In the genomic region with DNA sequence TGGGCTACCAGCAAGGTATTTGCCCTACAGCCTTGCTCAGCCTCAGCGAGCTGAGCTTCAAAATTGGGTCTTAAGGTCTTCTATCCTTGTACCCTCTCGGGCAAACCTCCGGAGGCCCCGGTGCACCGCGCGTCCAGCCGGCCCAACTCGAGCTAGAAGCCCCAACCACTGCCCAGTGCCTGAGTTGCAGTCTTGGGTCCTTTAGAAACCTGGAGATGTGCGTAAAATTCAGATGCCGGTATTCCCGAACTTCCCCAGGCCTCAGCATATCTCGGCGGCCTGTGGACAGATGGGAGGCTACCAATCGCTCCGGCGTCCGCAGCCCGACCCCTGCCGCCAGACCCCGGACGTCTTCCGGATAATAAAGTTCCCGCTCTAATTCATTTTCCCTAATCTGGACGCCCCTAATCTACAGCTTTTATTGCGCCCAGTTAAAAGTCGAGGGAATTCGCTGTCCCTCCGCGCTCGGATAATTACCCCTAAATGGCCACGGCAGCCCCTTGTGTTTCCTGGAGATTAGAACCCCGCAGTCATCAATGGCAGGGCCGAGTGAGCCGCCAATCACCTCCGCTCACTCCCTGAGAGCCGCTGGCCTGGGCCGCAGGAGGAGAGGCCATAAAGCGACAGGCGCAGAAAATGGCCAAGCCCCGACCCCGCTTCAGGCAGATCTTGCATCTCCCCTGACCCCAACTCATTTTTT, we compare ENCODE assay signal across 21 cellular contexts. TPM values are rescaled to one million over a fixed set of nuclear protein-coding genes. Genes with fewer than 3 reads are reported as not detected.
DNase-seq lines count a peak whose midpoint lies in the region; ATAC-seq and TF ChIP-seq lines count a peak whose summit lies in the region.
"Had no signal": no experiment of that assay in that cellular context is flagged by ENCODE, and none has a peak within 500 bp of the region (broad histone marks: within the 10 kb centered on the region; RNA-seq: fewer than 3 reads in every experiment).

No MANE protein-coding gene starts in this region.

- H3K9me3 Mint-ChIP-seq in CD4-positive, CD25-positive, alpha-beta regulatory T cell, result peaks cover 0 to 8% (median 0%) of the 10 kb centered on the region in 7 donors
- H3K9me3 Mint-ChIP-seq in GM23338 (peaks cover 12% of the 10 kb centered on the region), endodermal cell (no peaks in the 10 kb centered on the region)
- no peaks in the 10 kb centered on the region for H3K9me3 Mint-ChIP-seq in natural killer cell treated with Interleukin-12 subunit alpha and Interleukin-12 subunit beta and Interleukin-15 and Interleukin-18, amount 100 ng/mL, for 72 hours

- no peak overlapping the region for H3K27ac ChIP-seq in CD4-positive, CD25-positive, alpha-beta regulatory T cell (ENCODE audit: insufficient read depth, low read length, poor library complexity, severe bottlenecking)
- H3K27ac ChIP-seq in GM23338 (ENCODE audit: low read depth) (no peak overlapping the region), endodermal cell (ENCODE audit: low read depth, low read length) (no peak overlapping the region), left ventricle myocardium inferior (replicated peaks) (no peak overlapping the region)
- H3K27ac ChIP-seq: gastroesophageal sphincter, SJCRH30 had no signal

- peaks cover 51% of the 10 kb centered on the region for H3K4me1 ChIP-seq in CD4-positive, CD25-positive, alpha-beta regulatory T cell (ENCODE audit: control insufficient read depth, insufficient read depth, low read length, poor library complexity, severe bottlenecking)
- H3K4me1 ChIP-seq in GM23338 (ENCODE audit: insufficient read depth) (peaks cover 54% of the 10 kb centered on the region), endodermal cell (ENCODE audit: control insufficient read depth, insufficient read depth, low read length) (peaks cover 5% of the 10 kb centered on the region), left ventricle myocardium inferior (peaks cover 84% of the 10 kb centered on the region)
- H3K4me1 ChIP-seq: SJCRH30 had no signal

- peak overlapping the region in 1 of 3 donors; percentile 63 for H3K27ac Mint-ChIP-seq in CD4-positive, CD25-positive, alpha-beta regulatory T cell
- no peak overlapping the region for H3K27ac Mint-ChIP-seq in GM23338
- H3K27ac Mint-ChIP-seq in endodermal cell, result no peak overlapping the region
- peak overlapping the region in 1 of 2 donors; percentile 69 for H3K27ac Mint-ChIP-seq in natural killer cell treated with Interleukin-12 subunit alpha and Interleukin-12 subunit beta and Interleukin-15 and Interleukin-18, amount 100 ng/mL, for 72 hours

- H3K9me3 ChIP-seq in CD4-positive, CD25-positive, alpha-beta regulatory T cell (ENCODE audit: control insufficient read depth in 2 of 2, low read length in 2 of 2), result no peaks in the 10 kb centered on the region
- H3K9me3 ChIP-seq in endodermal cell (ENCODE audit: control insufficient read depth, low read length), result no peaks in the 10 kb centered on the region
- H3K9me3 ChIP-seq in left ventricle myocardium inferior (replicated peaks), result no peaks in the 10 kb centered on the region
- H3K9me3 ChIP-seq: SJCRH30 had no signal

- H3K36me3 Mint-ChIP-seq in CD4-positive, CD25-positive, alpha-beta regulatory T cell, result no peaks in the 10 kb centered on the region
- H3K36me3 Mint-ChIP-seq in GM23338 (ENCODE audit: low read depth) (no peaks in the 10 kb centered on the region), endodermal cell (ENCODE audit: low read depth) (no peaks in the 10 kb centered on the region)
- no peaks in the 10 kb centered on the region for H3K36me3 Mint-ChIP-seq in natural killer cell treated with Interleukin-12 subunit alpha and Interleukin-12 subunit beta and Interleukin-15 and Interleukin-18, amount 100 ng/mL, for 72 hours

- peaks cover 26% of the 10 kb centered on the region for H3K27me3 ChIP-seq in CD4-positive, CD25-positive, alpha-beta regulatory T cell (ENCODE audit: control insufficient read depth, insufficient read depth, low read length)
- H3K27me3 ChIP-seq in GM23338 (ENCODE audit: insufficient read depth) (peaks cover 96% of the 10 kb centered on the region), endodermal cell (ENCODE audit: control insufficient read depth, insufficient read depth, low read length, poor library complexity, severe bottlenecking) (peaks cover 97% of the 10 kb centered on the region), left ventricle myocardium inferior (ENCODE audit: low read depth) (peaks cover 99% of the 10 kb centered on the region)

- H3K4me3 ChIP-seq in CD4-positive, CD25-positive, alpha-beta regulatory T cell (ENCODE audit: low read depth, low read length), result no peak overlapping the region
- H3K4me3 ChIP-seq in GM23338 (0 out of 2 replicates have a peak overlapping the region, but pooled peaks have one; percentile 10), endodermal cell (ENCODE audit: low read length) (no peak overlapping the region), left ventricle myocardium inferior (no peak overlapping the region)
- H3K4me3 ChIP-seq: gastroesophageal sphincter had no signal

- peaks cover 13 to 66% (median 34%) of the 10 kb centered on the region in 4 donors for H3K4me1 Mint-ChIP-seq in CD4-positive, CD25-positive, alpha-beta regulatory T cell
- H3K4me1 Mint-ChIP-seq in GM23338, result peaks cover 55% of the 10 kb centered on the region
- H3K4me1 Mint-ChIP-seq in endodermal cell, result peaks cover 47% of the 10 kb centered on the region
- peaks cover 38 to 49% of the 10 kb centered on the region in 2 donors for H3K4me1 Mint-ChIP-seq in natural killer cell treated with Interleukin-12 subunit alpha and Interleukin-12 subunit beta and Interleukin-15 and Interleukin-18, amount 100 ng/mL, for 72 hours (ENCODE audit: low read depth in 2 of 2)

- 3 to 8% methylated on average over 18 to 42 of the region's 42 CpGs for WGBS in endodermal cell (ENCODE audit: insufficient coverage in 1 of 2, insufficient read length in 1 of 2), 2 experiments

- no peak for DNase-seq in CD4-positive, CD25-positive, alpha-beta regulatory T cell
- peak; percentile 51 for DNase-seq in GM23338 (ENCODE audit: low spot score)
- peak; percentile 77 for DNase-seq in endodermal cell
- DNase-seq in natural killer cell treated with Interleukin-12 subunit alpha and Interleukin-12 subunit beta and Interleukin-15 and Interleukin-18, amount 100 ng/mL, for 72 hours (ENCODE audit: low spot score), result no peak
- DNase-seq in NAMALWA (ENCODE audit: low spot score), result no peak
- no peak for DNase-seq in left ventricle myocardium inferior
- no peak for DNase-seq in stimulated activated CD4-positive, alpha-beta T cell treated with anti-CD3 and anti-CD28 coated beads, Interleukin-12 subunit alpha, Interleukin-12 subunit beta, amount 100 ng/mL, for 4 hours
- DNase-seq: COR-L47; dermis blood vessel endothelial cell; EL; HCEC 1CT; NCI-H1105; OCI-M1; SJCRH30; stimulated activated CD4-positive, alpha-beta T cell treated with anti-CD3 and anti-CD28 coated beads, Interleukin-4, amount 100 ng/mL, for 1 hour; substantia nigra; T-helper 9 cell had no signal

- peak overlapping the region; percentile 11 to 92 (median 54) for H3K4me3 Mint-ChIP-seq in CD4-positive, CD25-positive, alpha-beta regulatory T cell
- H3K4me3 Mint-ChIP-seq in GM23338, result peak overlapping the region; percentile 55
- peak overlapping the region; percentile 29 for H3K4me3 Mint-ChIP-seq in endodermal cell
- H3K4me3 Mint-ChIP-seq in natural killer cell treated with Interleukin-12 subunit alpha and Interleukin-12 subunit beta and Interleukin-15 and Interleukin-18, amount 100 ng/mL, for 72 hours, result peak overlapping the region; percentile 16

- ATAC-seq in CD4-positive, CD25-positive, alpha-beta regulatory T cell (ENCODE audit: low read depth in 2 of 2), result no peak
- ATAC-seq in GM23338 (no peak), GM18502 (IDR thresholded peaks at IDR 0.05; ENCODE audit: poor library complexity, unreplicated experiment) (no peak)
- no peak for ATAC-seq in natural killer cell treated with Interleukin-12 subunit alpha and Interleukin-12 subunit beta and Interleukin-15 and Interleukin-18, amount 100 ng/mL, for 72 hours
- ATAC-seq: activated naive CD4-positive, alpha-beta T cell treated with anti-CD3 and anti-CD28 coated beads, Interleukin-2, amount 50 U/mL, for 72 hours; gastroesophageal sphincter; left lobe of liver had no signal

- H3K9ac ChIP-seq in endodermal cell (ENCODE audit: extremely low read depth, low read length, poor library complexity, severe bottlenecking), result no peak overlapping the region

- H3K36me3 ChIP-seq in CD4-positive, CD25-positive, alpha-beta regulatory T cell (ENCODE audit: control insufficient read depth, insufficient read depth, low read length), result no peaks in the 10 kb centered on the region
- H3K36me3 ChIP-seq in GM23338 (ENCODE audit: insufficient read depth) (no peaks in the 10 kb centered on the region), endodermal cell (ENCODE audit: control insufficient read depth, insufficient read depth, low read length) (no peaks in the 10 kb centered on the region), left ventricle myocardium inferior (peaks cover 5% of the 10 kb centered on the region)

- no peak for TF ChIP-seq CTCF in GM23338 (conservative IDR thresholded peaks at IDR 0.05; ENCODE audit: low read depth in 2 of 2)
- TF ChIP-seq CTCF in endodermal cell (conservative IDR thresholded peaks at IDR 0.05), result no peak
- no peak for TF ChIP-seq CTCF in left ventricle myocardium inferior (IDR thresholded peaks at IDR 0.05; ENCODE audit: borderline replicate concordance)

- no peak overlapping the region for H2AFZ ChIP-seq in GM23338

- peaks cover 85% of the 10 kb centered on the region for H3K27me3 Mint-ChIP-seq in CD4-positive, CD25-positive, alpha-beta regulatory T cell
- H3K27me3 Mint-ChIP-seq in GM23338 (ENCODE audit: insufficient read depth, low read depth, poor library complexity) (peaks cover 90% of the 10 kb centered on the region), endodermal cell (ENCODE audit: insufficient read depth) (peaks cover 90% of the 10 kb centered on the region)
- peaks cover 42 to 87% of the 10 kb centered on the region in 2 donors for H3K27me3 Mint-ChIP-seq in natural killer cell treated with Interleukin-12 subunit alpha and Interleukin-12 subunit beta and Interleukin-15 and Interleukin-18, amount 100 ng/mL, for 72 hours

- H3K4me2 ChIP-seq in GM23338, result no peak overlapping the region; the same call in 1 of the 2 replicates

- H3K79me2 ChIP-seq in GM23338 (replicated peaks; ENCODE audit: insufficient read depth), result no peaks in the 10 kb centered on the region

- H3K9me2 ChIP-seq in GM23338 (ENCODE audit: insufficient read depth), result no peaks in the 10 kb centered on the region

- H4K20me1 ChIP-seq in GM23338 (replicated peaks; ENCODE audit: insufficient read depth), result peaks cover 58% of the 10 kb centered on the region

- H3F3A ChIP-seq in GM23338 (replicated peaks; ENCODE audit: low read depth), result peaks cover 39% of the 10 kb centered on the region

- intact Hi-C loops in left ventricle myocardium inferior (cut with micrococcal nuclease), result no loop called here

RNA-seq across cellular contexts. Expression of a gene that starts 1.5 kb away (rescaled TPM):
- total RNA-seq in CD4-positive, CD25-positive, alpha-beta regulatory T cell, result 0.54 TPM
- under 1 TPM in 1 of 4 donors, not detected in 3; 0.32 TPM for polyA plus RNA-seq in CD4-positive, CD25-positive, alpha-beta regulatory T cell
- total RNA-seq in GM23338 (2014; rRNA removed; shearing (Covaris generic)), result not detected in 2 replicates
- polyA plus RNA-seq in GM23338 (2016; fragmentation: Nextera tagmentation; extraction: Ambion mirVana), result 0.40 and 0.61 TPM in 2 replicates
- total RNA-seq in endodermal cell (1 to 10 TPM in 1 of 2 donors, under 1 TPM in 1; 0.46 to 1.3 TPM), left ventricle myocardium inferior (3.4 TPM)
- 60.2 TPM for polyA plus RNA-seq in endodermal cell (2013, experiment 1 of 2)
- 43.4 TPM for polyA plus RNA-seq in endodermal cell (2013, experiment 2 of 2)
- total RNA-seq in natural killer cell treated with Interleukin-12 subunit alpha and Interleukin-12 subunit beta and Interleukin-15 and Interleukin-18, amount 100 ng/mL, for 72 hours, result under 1 TPM in 1 of 2 donors, not detected in 1; 0.24 TPM
- total RNA-seq: activated naive CD4-positive, alpha-beta T cell treated with anti-CD3 and anti-CD28 coated beads, Interleukin-2, amount 50 U/mL, for 72 hours had no signal

Comparison
In these comparisons a context has a peak if more than half of its experiments do, and no peak if none do; other contexts are left out.
1. DNase-seq: peak in GM23338 (single experiment) and endodermal cell (single experiment); none in CD4-positive, CD25-positive, alpha-beta regulatory T cell (0 of 3), natural killer cell treated with Interleukin-12 subunit alpha and Interleukin-12 subunit beta and Interleukin-15 and Interleukin-18, amount 100 ng/mL, for 72 hours (single experiment), NAMALWA (single experiment), left ventricle myocardium inferior (single experiment) and stimulated activated CD4-positive, alpha-beta T cell treated with anti-CD3 and anti-CD28 coated beads, Interleukin-12 subunit alpha, Interleukin-12 subunit beta, amount 100 ng/mL, for 4 hours (single experiment).
2. Peak in every context shown above with its lines, with median percentiles within 50 percentile points of each other: H3K4me3 Mint-ChIP-seq.